ENCODE assay signal across 8 cellular contexts in the genomic region with DNA sequence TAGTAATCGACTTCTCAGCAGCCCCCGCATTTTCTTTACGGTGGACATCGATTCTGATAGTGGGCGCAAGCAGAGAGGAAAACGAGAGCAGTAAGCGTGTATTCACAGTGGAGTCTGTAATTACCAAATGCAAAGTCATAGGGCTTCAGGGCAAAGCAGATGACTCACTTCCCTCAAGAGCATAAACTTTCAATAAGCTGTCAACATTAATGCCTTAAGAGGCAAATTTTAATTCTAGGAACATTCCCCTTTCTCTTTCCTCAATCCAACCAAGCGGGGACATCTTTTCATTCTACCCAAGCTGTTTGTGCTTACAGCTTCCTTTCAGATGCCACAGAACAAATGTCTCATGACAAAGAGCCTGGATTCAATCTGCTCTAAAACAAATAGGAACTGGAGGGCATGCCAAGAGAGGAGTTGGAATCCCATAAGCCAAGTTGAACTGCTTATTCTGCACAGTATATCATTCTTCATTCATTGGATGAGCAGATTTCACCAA. TPM values are rescaled to one million over a fixed set of nuclear protein-coding genes. Genes with fewer than 3 reads are reported as not detected.
A peak's percentile ranks its signal among the peaks of the same experiment; 100 is the strongest.
DNase-seq lines count a peak whose midpoint lies in the region; ATAC-seq, FAIRE-seq and TF ChIP-seq lines count a peak whose summit lies in the region.

No MANE protein-coding gene starts in this region.

- peaks cover 32% of the 10 kb centered on the region for H3K4me1 Mint-ChIP-seq in activated naive CD4-positive, alpha-beta T cell treated with anti-CD3 and anti-CD28 coated beads for 36 hours (ENCODE audit: low read depth)
- peaks cover 6 to 24% (median 15%) of the 10 kb centered on the region in 4 donors for H3K4me1 Mint-ChIP-seq in CD4-positive, alpha-beta memory T cell

- no peaks in the 10 kb centered on the region for H3K9me3 ChIP-seq in RWPE2 (ENCODE audit: severe bottlenecking)
- no peaks in the 10 kb centered on the region for H3K9me3 ChIP-seq in heart left ventricle
- no peaks in the 10 kb centered on the region for H3K9me3 ChIP-seq in CD4-positive, alpha-beta memory T cell (ENCODE audit: control insufficient read depth in 1 of 2, low read length in 2 of 2)

- no peaks in the 10 kb centered on the region for H3K9me3 Mint-ChIP-seq in activated naive CD4-positive, alpha-beta T cell treated with anti-CD3 and anti-CD28 coated beads for 36 hours
- no peaks in the 10 kb centered on the region for H3K9me3 Mint-ChIP-seq in CD4-positive, alpha-beta memory T cell

- H3K4me3 ChIP-seq in RWPE2 (ENCODE audit: severe bottlenecking), result no peak overlapping the region
- peak overlapping the region in 1 of 12 donors; percentile 59 for H3K4me3 ChIP-seq in heart left ventricle
- no peak overlapping the region for H3K4me3 ChIP-seq in CD4-positive, alpha-beta memory T cell (ENCODE audit: low read length in 2 of 2)

- FAIRE-seq in urothelium cell line (lab: Jason Lieb, UNC), result no peak

- no peak for TF ChIP-seq POLR2A in heart left ventricle (IDR thresholded peaks at IDR 0.05)

- peak overlapping the region; percentile 8 for H3K4me3 Mint-ChIP-seq in activated naive CD4-positive, alpha-beta T cell treated with anti-CD3 and anti-CD28 coated beads for 36 hours
- H3K4me3 Mint-ChIP-seq in CD4-positive, alpha-beta memory T cell, result peak overlapping the region in 2 of 8 donors; percentile 63 to 83

- peaks cover 42% of the 10 kb centered on the region for H3K4me1 ChIP-seq in RWPE2 (ENCODE audit: insufficient read depth, poor library complexity, severe bottlenecking)
- peaks cover 0 to 7% (median 0%) of the 10 kb centered on the region in 12 donors for H3K4me1 ChIP-seq in heart left ventricle
- peaks cover 14% of the 10 kb centered on the region for H3K4me1 ChIP-seq in CD4-positive, alpha-beta memory T cell (ENCODE audit: insufficient read depth, low read length)

- H3K36me3 ChIP-seq in RWPE2 (ENCODE audit: low read depth) (peaks cover 61% of the 10 kb centered on the region), heart left ventricle (no peaks in the 10 kb centered on the region)
- no peaks in the 10 kb centered on the region for H3K36me3 ChIP-seq in CD4-positive, alpha-beta memory T cell (ENCODE audit: insufficient read depth, low read length)

- intact Hi-C loops in activated naive CD4-positive, alpha-beta T cell treated with anti-CD3 and anti-CD28 coated beads for 36 hours (cut with micrococcal nuclease), result no loop called here
- intact Hi-C loops in heart left ventricle (cut with DNase I), result loop anchor here in 1 of 10 donors (5.0 kb wide), 1 partner anchor 70 kb away; no protein-coding TSS in a partner anchor
- intact Hi-C loops in CD4-positive, alpha-beta memory T cell (cut with micrococcal nuclease), result loop anchor here (2.0 kb wide), 1 partner anchor 49 kb away; the partner anchor contains the start of gene MALSU1

- H3K27me3 Mint-ChIP-seq in activated naive CD4-positive, alpha-beta T cell treated with anti-CD3 and anti-CD28 coated beads for 36 hours (ENCODE audit: low read depth), result no peaks in the 10 kb centered on the region
- peaks cover 2 to 4% of the 10 kb centered on the region in 2 donors for H3K27me3 Mint-ChIP-seq in CD4-positive, alpha-beta memory T cell

- H3K27me3 ChIP-seq in RWPE2 (ENCODE audit: insufficient read depth, poor library complexity, severe bottlenecking) (no peaks in the 10 kb centered on the region), heart left ventricle (peaks cover 0 to 4% (median 0%) of the 10 kb centered on the region in 9 donors)
- H3K27me3 ChIP-seq in CD4-positive, alpha-beta memory T cell (ENCODE audit: insufficient read depth, low read length), result no peaks in the 10 kb centered on the region

- peak overlapping the region; percentile 64 for H3K27ac Mint-ChIP-seq in activated naive CD4-positive, alpha-beta T cell treated with anti-CD3 and anti-CD28 coated beads for 36 hours
- H3K27ac Mint-ChIP-seq in CD4-positive, alpha-beta memory T cell, result no peak overlapping the region

- ATAC-seq in RWPE2 (ENCODE audit: low read depth) (peak; percentile 89), heart left ventricle (no peak)

- H3K36me3 Mint-ChIP-seq in activated naive CD4-positive, alpha-beta T cell treated with anti-CD3 and anti-CD28 coated beads for 36 hours (ENCODE audit: low read depth), result no peaks in the 10 kb centered on the region
- H3K36me3 Mint-ChIP-seq in CD4-positive, alpha-beta memory T cell, result no peaks in the 10 kb centered on the region

- CTCF ChIA-PET in activated naive CD4-positive, alpha-beta T cell treated with anti-CD3 and anti-CD28 coated beads for 36 hours (lab: Charles Lee), result interaction anchor here (0.9 to 3.4 kb wide), 6 partner anchors 48 to 196 kb away, joined by 3 to 17 read pairs (median 4); partner anchors contain the start of genes IGF2BP3 and MALSU1
- CTCF ChIA-PET in CD4-positive, alpha-beta memory T cell (lab: Charles Lee; ENCODE audit: partially characterized antibody), result interaction anchor here (0.6 to 3.5 kb wide), 4 partner anchors 10 to 177 kb away, joined by 3 to 19 read pairs (median 11); no protein-coding TSS in a partner anchor

- H3K27ac ChIP-seq in RWPE2 (ENCODE audit: poor library complexity, severe bottlenecking) (peak overlapping the region; percentile 81), heart left ventricle (peak overlapping the region in 1 of 12 donors; percentile 52)
- H3K27ac ChIP-seq in CD4-positive, alpha-beta memory T cell (ENCODE audit: low read depth, low read length), result no peak overlapping the region

- DNase-seq in activated naive CD4-positive, alpha-beta T cell treated with anti-CD3 and anti-CD28 coated beads for 36 hours, result peak; percentile 20
- no peak for DNase-seq in activated naive CD4-positive, alpha-beta T cell treated with Interleukin-2 at 50 U/mL for 16 hours
- DNase-seq in RWPE2 (ENCODE audit: low spot score), result no peak
- DNase-seq in fibroblast of peridontal ligament (ENCODE audit: extremely low read depth), result peak; percentile 90
- DNase-seq in urothelium cell line (ENCODE audit: low spot score), result peak; percentile 54
- no peak for DNase-seq in retina
- no peak for DNase-seq in heart left ventricle
- DNase-seq in CD4-positive, alpha-beta memory T cell, result no peak

- TF ChIP-seq CTCF in RWPE2 (IDR thresholded peaks at IDR 0.05; ENCODE audit: poor library complexity, severe bottlenecking) (no peak), heart left ventricle (IDR thresholded peaks at IDR 0.05) (no peak)

- POLR2A ChIA-PET in CD4-positive, alpha-beta memory T cell (lab: Charles Lee; ENCODE audit: partially characterized antibody), result no interaction called here

- 87 to 89% (median 87%) methylated on average over 8 of the region's 8 CpGs for WGBS in heart left ventricle, 4 donors

RNA-seq across cellular contexts. Expression of gene MALSU1, which starts 48.6 kb away (rescaled TPM):
- 100 to 1,000 TPM in 1 of 2 experiments, 10 to 100 TPM in 1; 98.4 to 101 TPM for total RNA-seq in activated naive CD4-positive, alpha-beta T cell treated with anti-CD3 and anti-CD28 coated beads for 36 hours
- 100 to 1,000 TPM in 7 of 9 donors, 10 to 100 TPM in 2; 73.1 to 128 (median 104) TPM for total RNA-seq in heart left ventricle
- 100 to 1,000 TPM in 1 of 2 donors, 10 to 100 TPM in 1; 40.3 to 118 TPM for polyA plus RNA-seq in heart left ventricle
- 10 to 100 TPM; 39.3 to 46.5 TPM for total RNA-seq in CD4-positive, alpha-beta memory T cell
- 10 to 100 TPM; 56.0 to 82.5 TPM for polyA plus RNA-seq in CD4-positive, alpha-beta memory T cell

Comparison
In these comparisons a context has a peak if more than half of its experiments do, and no peak if none do; other contexts are left out.
1. DNase-seq: peak in activated naive CD4-positive, alpha-beta T cell treated with anti-CD3 and anti-CD28 coated beads for 36 hours (single experiment), fibroblast of peridontal ligament (single experiment) and urothelium cell line (single experiment); none in activated naive CD4-positive, alpha-beta T cell treated with Interleukin-2 at 50 U/mL for 16 hours (single experiment), RWPE2 (single experiment), retina (single experiment), heart left ventricle (0 of 5) and CD4-positive, alpha-beta memory T cell (0 of 5).